ENCODE assay signal across 24 cellular contexts in genomic region chr22:46397514-46397913, GRCh38.
"Had no signal": no experiment of that assay in that cellular context is flagged by ENCODE, and none has a peak within 500 bp of the region (broad histone marks: within the 10 kb centered on the region; RNA-seq: fewer than 3 reads in every experiment).

No MANE protein-coding gene starts in this region.

- H3K9me3 ChIP-seq: colonic mucosa, esophagus muscularis mucosa, esophagus squamous epithelium, gastrocnemius medialis, gastroesophageal sphincter, heart left ventricle, heart right ventricle had no signal

- H3K36me3 ChIP-seq: colonic mucosa, esophagus muscularis mucosa, gastrocnemius medialis, gastroesophageal sphincter, heart right ventricle had no signal

- H3K27me3 ChIP-seq: colonic mucosa, dorsolateral prefrontal cortex, esophagus muscularis mucosa, esophagus squamous epithelium, foreskin keratinocyte, gastrocnemius medialis, heart left ventricle, heart right ventricle had no signal

- ATAC-seq: effector memory CD8-positive, alpha-beta T cell; esophagus mucosa; foreskin keratinocyte; gastrocnemius medialis; gastroesophageal sphincter; heart left ventricle had no signal

- DNase-seq: colonic mucosa; cortex of kidney; dermis blood vessel endothelial cell; dorsolateral prefrontal cortex; effector CD4-positive, alpha-beta T cell; effector CD8-positive, alpha-beta T cell; effector memory CD4-positive, alpha-beta T cell; effector memory CD8-positive, alpha-beta T cell; erythroblast; esophagus squamous epithelium; foreskin fibroblast; foreskin keratinocyte; foreskin melanocyte; gastrocnemius medialis; glutamatergic neuron; head of caudate nucleus; heart left ventricle; heart right ventricle had no signal

- H3K4me3 Mint-ChIP-seq: dendritic cell treated with granulocyte-macrophage colony-stimulating factor and Interleukin-4, amounts not matched to agents 40 ng/mL and 50 ng/mL, for 4 days; effector memory CD8-positive, alpha-beta T cell had no signal

- H3K27ac ChIP-seq: colonic mucosa, coronary artery, dorsolateral prefrontal cortex, epithelial cell of prostate, esophagus muscularis mucosa, esophagus squamous epithelium, foreskin keratinocyte, gastrocnemius medialis, gastroesophageal sphincter, heart left ventricle, heart right ventricle had no signal

- H3K27ac Mint-ChIP-seq: dendritic cell treated with granulocyte-macrophage colony-stimulating factor and Interleukin-4, amounts not matched to agents 40 ng/mL and 50 ng/mL, for 4 days had no signal

- H3K4me3 ChIP-seq: colonic mucosa, coronary artery, dorsolateral prefrontal cortex, esophagus muscularis mucosa, esophagus squamous epithelium, gastrocnemius medialis, gastroesophageal sphincter, heart left ventricle, heart right ventricle had no signal

- H3K4me1 ChIP-seq: colonic mucosa, esophagus muscularis mucosa, foreskin keratinocyte, gastrocnemius medialis, gastroesophageal sphincter, heart left ventricle, heart right ventricle had no signal

- H3K9me3 Mint-ChIP-seq: dendritic cell treated with granulocyte-macrophage colony-stimulating factor and Interleukin-4, amounts not matched to agents 40 ng/mL and 50 ng/mL, for 4 days; effector memory CD8-positive, alpha-beta T cell had no signal
